Comparison of ENCODE assay signal across 8 cellular contexts in genomic region chr21:41876928-41877652, GRCh38. TPM values are rescaled to one million over a fixed set of nuclear protein-coding genes. Genes with fewer than 3 reads are reported as not detected.
DNase-seq lines count a peak whose midpoint lies in the region; ATAC-seq and TF ChIP-seq lines count a peak whose summit lies in the region.

No MANE protein-coding gene starts in this region.

- H3K27ac Mint-ChIP-seq in GM23338, result no peak overlapping the region
- H3K27ac Mint-ChIP-seq in activated naive CD8-positive, alpha-beta T cell treated with anti-CD3 and anti-CD28 coated beads, Interleukin-2, amount 10 ng/mL, durations not matched to agents 7 days and 5 days, result peak overlapping the region; percentile 47
- H3K27ac Mint-ChIP-seq in naive B cell, result peak overlapping the region in 2 of 6 donors; percentile 14 to 88

- POLR2A ChIA-PET in AG04450 (lab: Yijun Ruan, JAX), result interaction anchor here (0.5 to 1.2 kb wide), 4 partner anchors 82 to 624 kb away, joined by 3 to 4 read pairs (median 4); no protein-coding TSS in a partner anchor
- POLR2A ChIA-PET in activated naive CD8-positive, alpha-beta T cell treated with anti-CD3 and anti-CD28 coated beads, Interleukin-2, amount 10 ng/mL, durations not matched to agents 7 days and 5 days (lab: Charles Lee), result interaction anchor here (0.6 to 3.6 kb wide), 8 partner anchors 8 to 187 kb away, joined by 3 to 22 read pairs (median 4); no protein-coding TSS in a partner anchor

- CTCF ChIA-PET in AG04450 (lab: Charles Lee), result interaction anchor here (0.9 to 1.4 kb wide), 5 partner anchors 60 to 264 kb away, joined by 3 to 13 read pairs (median 10); no protein-coding TSS in a partner anchor

- no peak overlapping the region for H2AFZ ChIP-seq in GM23338

- peak overlapping the region; percentile 80; the same call in 2 of the 3 replicates for H3K4me3 Mint-ChIP-seq in GM23338
- H3K4me3 Mint-ChIP-seq in activated naive CD8-positive, alpha-beta T cell treated with anti-CD3 and anti-CD28 coated beads, Interleukin-2, amount 10 ng/mL, durations not matched to agents 7 days and 5 days, result peak overlapping the region; percentile 85
- peak overlapping the region in 7 of 8 donors; percentile 80 to 96 (median 93) for H3K4me3 Mint-ChIP-seq in naive B cell

- H3K27me3 ChIP-seq in AG04450 (ENCODE audit: control insufficient read depth, insufficient read depth, low read length), result no peaks in the 10 kb centered on the region
- H3K27me3 ChIP-seq in GM23338 (ENCODE audit: insufficient read depth), result no peaks in the 10 kb centered on the region

- H4K20me1 ChIP-seq in GM23338 (replicated peaks; ENCODE audit: insufficient read depth), result peaks cover 6% of the 10 kb centered on the region

- H3K9me3 Mint-ChIP-seq in GM23338, result no peaks in the 10 kb centered on the region
- H3K9me3 Mint-ChIP-seq in activated naive CD8-positive, alpha-beta T cell treated with anti-CD3 and anti-CD28 coated beads, Interleukin-2, amount 10 ng/mL, durations not matched to agents 7 days and 5 days, result no peaks in the 10 kb centered on the region
- no peaks in the 10 kb centered on the region for H3K9me3 Mint-ChIP-seq in naive B cell

- H3F3A ChIP-seq in GM23338 (replicated peaks; ENCODE audit: low read depth), result no peaks in the 10 kb centered on the region

- H3K27ac ChIP-seq in AG04450 (ENCODE audit: low read depth, low read length) (no peak overlapping the region), GM23338 (ENCODE audit: low read depth) (no peak overlapping the region)

- H3K27me3 Mint-ChIP-seq in GM23338 (ENCODE audit: insufficient read depth, low read depth, poor library complexity) (peaks cover 1% of the 10 kb centered on the region), naive B cell (no peaks in the 10 kb centered on the region)
- H3K27me3 Mint-ChIP-seq in activated naive CD8-positive, alpha-beta T cell treated with anti-CD3 and anti-CD28 coated beads, Interleukin-2, amount 10 ng/mL, durations not matched to agents 7 days and 5 days, result no peaks in the 10 kb centered on the region

- no peaks in the 10 kb centered on the region for H3K9me2 ChIP-seq in GM23338 (ENCODE audit: insufficient read depth)

- H3K4me3 ChIP-seq in AG04450 (ENCODE audit: low read depth, low read length) (peak overlapping the region; percentile 83), GM23338 (no peak overlapping the region)

- TF ChIP-seq CTCF in AG04450 (IDR thresholded peaks at IDR 0.05; ENCODE audit: low read depth, low read length) (no peak), GM23338 (conservative IDR thresholded peaks at IDR 0.05; ENCODE audit: low read depth in 2 of 2) (0 out of 4 replicates have a peak, but pooled peaks of 1 of the 2 experiments have one; percentile 5)

- ATAC-seq in GM23338 (no peak), naive B cell (ENCODE audit: low read depth in 2 of 2) (no peak)
- ATAC-seq in activated naive CD8-positive, alpha-beta T cell treated with anti-CD3 and anti-CD28 coated beads, Interleukin-2, amount 10 ng/mL, durations not matched to agents 7 days and 5 days (ENCODE audit: low read depth), result no peak

- H3K4me1 ChIP-seq in GM23338 (ENCODE audit: insufficient read depth), result peaks cover 7% of the 10 kb centered on the region

- DNase-seq in AG04450 (ENCODE audit: low read depth, low spot score), result no peak
- DNase-seq in GM23338 (ENCODE audit: low spot score), result no peak
- no peak for DNase-seq in activated naive CD8-positive, alpha-beta T cell treated with anti-CD3 and anti-CD28 coated beads, Interleukin-2, amount 10 ng/mL, durations not matched to agents 7 days and 5 days
- no peak for DNase-seq in naive B cell
- DNase-seq in NCI-H748 treated with DMSO at 0.1 percent for 48 hours (lab: John Stamatoyannopoulos, UW), result no peak
- no peak for DNase-seq in DMS 273 (lab: John Stamatoyannopoulos, UW; ENCODE audit: unreplicated experiment)
- DNase-seq in GDM1 (lab: John Stamatoyannopoulos, UW), result no peak
- DNase-seq in DMS53 (lab: John Stamatoyannopoulos, UW), result no peak

- peaks cover 19% of the 10 kb centered on the region for H3K4me1 Mint-ChIP-seq in GM23338
- peaks cover 14% of the 10 kb centered on the region for H3K4me1 Mint-ChIP-seq in activated naive CD8-positive, alpha-beta T cell treated with anti-CD3 and anti-CD28 coated beads, Interleukin-2, amount 10 ng/mL, durations not matched to agents 7 days and 5 days
- H3K4me1 Mint-ChIP-seq in naive B cell, result peaks cover 24 to 43% (median 34%) of the 10 kb centered on the region in 3 donors

- peak overlapping the region; percentile 95 for H3K4me2 ChIP-seq in GM23338

- H3K36me3 ChIP-seq in GM23338 (ENCODE audit: insufficient read depth), result no peaks in the 10 kb centered on the region

- H3K36me3 Mint-ChIP-seq in GM23338 (ENCODE audit: low read depth) (peaks cover 3% of the 10 kb centered on the region; the same call in 2 of the 3 replicates), naive B cell (peaks cover 0 to 8% of the 10 kb centered on the region in 2 donors)
- H3K36me3 Mint-ChIP-seq in activated naive CD8-positive, alpha-beta T cell treated with anti-CD3 and anti-CD28 coated beads, Interleukin-2, amount 10 ng/mL, durations not matched to agents 7 days and 5 days, result no peaks in the 10 kb centered on the region

- peaks cover 39% of the 10 kb centered on the region for H3K79me2 ChIP-seq in GM23338 (replicated peaks; ENCODE audit: insufficient read depth)

- H3K9me3 ChIP-seq in AG04450 (ENCODE audit: control insufficient read depth, insufficient read depth, low read length), result no peaks in the 10 kb centered on the region

TF ChIP-seq in GM23338, 12 proteins besides CTCF, POLR2A, EP300 and RAD21 (continues in another document):
- TF ChIP-seq NANOG (IDR thresholded peaks at IDR 0.05; ENCODE audit: borderline replicate concordance), result no peak
- TF ChIP-seq CREB1 (CRISPR knock-in tag; IDR thresholded peaks at IDR 0.05; ENCODE audit: low read depth), result no peak
- TF ChIP-seq JUNB (IDR thresholded peaks at IDR 0.05; ENCODE audit: unreplicated experiment), result no peak
- TF ChIP-seq EZH2 (IDR thresholded peaks at IDR 0.05; ENCODE audit: low read depth, unreplicated experiment), result no peak
- TF ChIP-seq ZNF331 (CRISPR knock-in tag; IDR thresholded peaks at IDR 0.05; ENCODE audit: low read depth), result no peak
- no peak for TF ChIP-seq POLR2AphosphoS5 (IDR thresholded peaks at IDR 0.05; ENCODE audit: low read depth)
- no peak for TF ChIP-seq REST (IDR thresholded peaks at IDR 0.05; ENCODE audit: unreplicated experiment)
- no peak for TF ChIP-seq ZNF114 (CRISPR knock-in tag; IDR thresholded peaks at IDR 0.05)

RNA-seq across cellular contexts. Expression of gene PRDM15, which starts 2.1 kb away (rescaled TPM):
- polyA plus RNA-seq in AG04450 (2011; rRNA removed) (5.1 and 6.5 TPM in 2 replicates), GM23338 (2016; fragmentation: Nextera tagmentation; extraction: Ambion mirVana) (3.0 and 3.1 TPM in 2 replicates), naive B cell (ENCODE audit: low read depth in 6 of 6) (1 to 10 TPM in 4 of 6 donors, under 1 TPM in 1, not detected in 1; 0.91 to 3.7 (median 1.4) TPM)
- polyA minus RNA-seq in AG04450 (2011; rRNA and poly(A)+ RNA removed), result 8.1 and 16.2 TPM in 2 replicates
- 8.2 and 10.6 TPM in 2 replicates for total RNA-seq in GM23338 (2014; rRNA removed; shearing (Covaris generic))
- total RNA-seq in activated naive CD8-positive, alpha-beta T cell treated with anti-CD3 and anti-CD28 coated beads, Interleukin-2, amount 10 ng/mL, durations not matched to agents 7 days and 5 days, result 10 to 100 TPM; 14.2 to 14.8 TPM
